Comparison of ENCODE assay signal across 9 cellular contexts in genomic region chr3:39208463-39209055, GRCh38. TPM values are rescaled to one million over a fixed set of nuclear protein-coding genes. Genes with fewer than 3 reads are reported as not detected.
DNase-seq lines count a peak whose midpoint lies in the region; ATAC-seq, FAIRE-seq and TF ChIP-seq lines count a peak whose summit lies in the region.
"Had no signal": no experiment of that assay in that cellular context is flagged by ENCODE, and none has a peak within 500 bp of the region (broad histone marks: within the 10 kb centered on the region; RNA-seq: fewer than 3 reads in every experiment).

No MANE protein-coding gene starts in this region.

- H2BK15ac ChIP-seq in H9 (ENCODE audit: low read depth, low read length), result no peak overlapping the region

- no peak overlapping the region for H4K8ac ChIP-seq in H9 (replicated peaks; ENCODE audit: insufficient read length, low read depth, low read length)

- H3K79me2 ChIP-seq in H9 (ENCODE audit: insufficient read depth, low read length), result no peaks in the 10 kb centered on the region

- H3K4me1 Mint-ChIP-seq in H9, result peaks cover 35 to 37% of the 10 kb centered on the region in 2 experiments

- no peak overlapping the region for H3K56ac ChIP-seq in H9 (ENCODE audit: insufficient read length, low read depth, low read length)

- H3K36me3 Mint-ChIP-seq in H9 (ENCODE audit: insufficient read depth in 1 of 3, low read depth in 3 of 3), result no peaks in the 10 kb centered on the region

- H3K23me2 ChIP-seq in H9 (ENCODE audit: insufficient read length, low read depth, low read length, poor library complexity, severe bottlenecking), result no peaks in the 10 kb centered on the region

- peaks cover 5% of the 10 kb centered on the region for H3K27me3 Mint-ChIP-seq in H9 (ENCODE audit: low read depth)

- H2BK12ac ChIP-seq in H9 (ENCODE audit: insufficient read length, low read depth, low read length), result no peak overlapping the region

- no peak overlapping the region for H3K4ac ChIP-seq in H9 (ENCODE audit: low read depth, low read length)

- H3K9me3 ChIP-seq in H9 (ENCODE audit: control insufficient read depth, low read depth, low read length), result no peaks in the 10 kb centered on the region

- H3K18ac ChIP-seq in H9 (ENCODE audit: insufficient read length, low read depth, low read length), result no peak overlapping the region

- H2AK5ac ChIP-seq in H9 (ENCODE audit: insufficient read length, low read length), result no peak overlapping the region

- no peak for FAIRE-seq in D721Med (lab: Jason Lieb, UNC)
- no peak for FAIRE-seq in RCC 7860 (lab: Jason Lieb, UNC)

- no peaks in the 10 kb centered on the region for H3K27me3 ChIP-seq in H9 (ENCODE audit: insufficient read depth, low read length)

- no peak overlapping the region for H4K91ac ChIP-seq in H9 (ENCODE audit: insufficient read length, low read depth, low read length)

- H4K20me1 ChIP-seq in H9 (ENCODE audit: control insufficient read depth, insufficient read depth, insufficient read length), result peaks cover 2% of the 10 kb centered on the region

- TF ChIP-seq CTCF in D721Med (IDR thresholded peaks at IDR 0.05; ENCODE audit: insufficient read depth, missing control alignments) (peak; percentile 29), H9 (conservative IDR thresholded peaks at IDR 0.05) (peak; percentile 73), choroid plexus epithelial cell (conservative IDR thresholded peaks at IDR 0.05; ENCODE audit: low read depth, low read length) (peak; percentile 83)

- no peak overlapping the region for H3K23ac ChIP-seq in H9 (ENCODE audit: insufficient read length, low read depth, low read length)

- H3T11ph ChIP-seq in H9 (ENCODE audit: low read length), result no peak overlapping the region

- H3K4me3 Mint-ChIP-seq in H9, result no peak overlapping the region
- H3K4me3 Mint-ChIP-seq: activated T-cell treated with anti-CD3 and anti-CD28 coated beads, Interleukin-2, amount 50 U/mL, for 72 hours had no signal

- no CpG with 5 or more reads among the region's 7 CpGs for WGBS in H9 (ENCODE audit: extremely low coverage, insufficient read length, low lambda C conversion rate)

- H4K5ac ChIP-seq in H9 (ENCODE audit: insufficient read length, low read depth, low read length), result no peak overlapping the region

- DNase-seq in D721Med (ENCODE audit: insufficient read length, low spot score), result no peak
- peak; percentile 77 for DNase-seq in H9
- peak; percentile 11 for DNase-seq in RCC 7860 (ENCODE audit: low spot score)
- peak; percentile 79 for DNase-seq in choroid plexus epithelial cell (ENCODE audit: low read depth)
- DNase-seq in left lobe of liver (ENCODE audit: low spot score), result no peak
- DNase-seq in superior temporal gyrus (ENCODE audit: extremely low spot score), result peak; percentile 78
- DNase-seq in mesenteric fat pad (ENCODE audit: low spot score), result no peak

- peak; percentile 97 for ATAC-seq in left lobe of liver
- ATAC-seq in HG03108 (IDR thresholded peaks at IDR 0.05; ENCODE audit: unreplicated experiment), result no peak

- H3K4me3 ChIP-seq in choroid plexus epithelial cell (ENCODE audit: low read depth, low read length), result no peak overlapping the region

- peak overlapping the region; percentile 88 for H2AFZ ChIP-seq in H9 (ENCODE audit: low read length)

- no peak overlapping the region for H3K27ac Mint-ChIP-seq in H9

- no peak overlapping the region for H2BK120ac ChIP-seq in H9 (ENCODE audit: low read depth, low read length, poor library complexity, severe bottlenecking)

- H2BK20ac ChIP-seq in H9 (ENCODE audit: low read depth, low read length, poor library complexity, severe bottlenecking), result no peak overlapping the region

- no peak overlapping the region for H2BK5ac ChIP-seq in H9 (ENCODE audit: insufficient read length, low read length)

- H3K4me1 ChIP-seq in H9 (ENCODE audit: insufficient read depth, low read length), result peaks cover 4% of the 10 kb centered on the region

- H3K79me1 ChIP-seq in H9 (ENCODE audit: insufficient read depth, low read depth, low read length, poor library complexity, severe bottlenecking), result no peaks in the 10 kb centered on the region

- no peak overlapping the region for H3K27ac ChIP-seq in H9 (ENCODE audit: insufficient read length, low read depth, low read length)

- H3K4me2 ChIP-seq in H9 (ENCODE audit: insufficient read depth, insufficient read length, low read length), result no peak overlapping the region

- H3K14ac ChIP-seq in H9 (ENCODE audit: insufficient read depth, low read length), result no peak overlapping the region

- H3K9me3 Mint-ChIP-seq in H9, result peaks cover 0 to 4% of the 10 kb centered on the region in 2 experiments; a peak in 1 of 5 replicates
- H3K9me3 Mint-ChIP-seq: activated T-cell treated with anti-CD3 and anti-CD28 coated beads, Interleukin-2, amount 50 U/mL, for 72 hours had no signal

- no peak overlapping the region for H3K9ac ChIP-seq in H9 (ENCODE audit: extremely low read depth, insufficient read length, low read length)

RNA-seq across cellular contexts. Expression of gene XIRP1, which starts 16.2 kb away (rescaled TPM):
- total RNA-seq in H9 (2021) (not detected in 2 replicates), left lobe of liver (not detected), mesenteric fat pad (0.10 TPM)

RNA-seq across cellular contexts. Expression of gene CSRNP1, which starts 55.2 kb away (rescaled TPM):
- 8.2 and 8.5 TPM in 2 replicates for total RNA-seq in H9 (2021)
- 9.0 TPM for total RNA-seq in left lobe of liver
- total RNA-seq in mesenteric fat pad, result 130 TPM

Comparison
In these comparisons a context has a peak if more than half of its experiments do, and no peak if none do; other contexts are left out.
1. DNase-seq: peak in H9 (single experiment), RCC 7860 (single experiment), choroid plexus epithelial cell (single experiment) and superior temporal gyrus (single experiment); none in D721Med (single experiment), left lobe of liver (single experiment) and mesenteric fat pad (single experiment).
2. CTCF ChIP-seq: peak in every context shown above with its lines; median percentile 83 in choroid plexus epithelial cell; 73 in H9; 29 in D721Med.
3. RNA of gene CSRNP1, which starts 55.2 kb away (total RNA-seq): 130 TPM in mesenteric fat pad (single experiment); 9.0 TPM in left lobe of liver (single experiment) and 8.2 to 8.5 TPM in H9; every median in the first group is over 10 times any median in the second.